8 cellular contexts compared by ENCODE assay signal in genomic region chr20:46089076-46089337, GRCh38. TPM values are rescaled to one million over a fixed set of nuclear protein-coding genes. Genes with fewer than 3 reads are reported as not detected.
A peak's percentile ranks its signal among the peaks of the same experiment; 100 is the strongest.
DNase-seq lines count a peak whose midpoint lies in the region; ATAC-seq and TF ChIP-seq lines count a peak whose summit lies in the region.

No MANE protein-coding gene starts in this region.

- no peak for ATAC-seq in GM18907 (IDR thresholded peaks at IDR 0.05; ENCODE audit: unreplicated experiment)

- no peaks in the 10 kb centered on the region for H3K27me3 ChIP-seq in muscle layer of duodenum (ENCODE audit: low read depth, low read length)

- H3K4me3 ChIP-seq in GM12864 (ENCODE audit: low read depth, low read length): peak overlapping the region; percentile 57
- H3K4me3 ChIP-seq in Jurkat, Clone E6-1 (ENCODE audit: low read length): peak overlapping the region; percentile 83
- peak overlapping the region; percentile 80 to 86 for H3K4me3 ChIP-seq in muscle layer of duodenum (ENCODE audit: low read depth in 1 of 2, low read length in 2 of 2)

- TF ChIP-seq CTCF in GM12864 (IDR thresholded peaks at IDR 0.05; ENCODE audit: low read depth, low read length, missing control alignments): no peak

- H3K4me1 ChIP-seq in muscle layer of duodenum (ENCODE audit: control insufficient read depth in 1 of 2, insufficient read depth in 2 of 2, low read length in 2 of 2): peaks cover 26 to 38% of the 10 kb centered on the region in 2 donors

- DNase-seq in GM12864 (ENCODE audit: low read depth) (no peak), NCI-H748 (lab: John Stamatoyannopoulos, UW; ENCODE audit: unreplicated experiment) (no peak), inferior parietal cortex (ENCODE audit: extremely low spot score) (no peak), HuH-7.5 (ENCODE audit: low spot score) (no peak)
- DNase-seq in Jurkat, Clone E6-1 (ENCODE audit: low read depth, low spot score): no peak

- no peaks in the 10 kb centered on the region for H3K9me3 ChIP-seq in muscle layer of duodenum (ENCODE audit: control insufficient read depth in 1 of 2, low read length in 2 of 2)

- H3K27ac ChIP-seq in cingulate gyrus (ENCODE audit: low read depth, low read length) (peak overlapping the region; percentile 97), muscle layer of duodenum (ENCODE audit: low read length) (peak overlapping the region; percentile 76)

- H3K36me3 ChIP-seq in muscle layer of duodenum (ENCODE audit: control insufficient read depth in 1 of 2, insufficient read depth in 2 of 2, low read length in 2 of 2): no peaks in the 10 kb centered on the region

RNA-seq across cellular contexts. Expression of gene NCOA5, which starts 0.8 kb away (rescaled TPM):
- polyA plus RNA-seq in Jurkat, Clone E6-1 (2012; ENCODE audit: insufficient read depth, insufficient read length): 26.9 TPM

RNA-seq across cellular contexts. Expression of gene CD40, which starts 29.1 kb away (rescaled TPM):
- polyA plus RNA-seq in Jurkat, Clone E6-1 (2012; ENCODE audit: insufficient read depth, insufficient read length): not detected

RNA-seq across cellular contexts. Expression of gene SLC12A5, which starts 60.0 kb away (rescaled TPM):
- polyA plus RNA-seq in Jurkat, Clone E6-1 (2012; ENCODE audit: insufficient read depth, insufficient read length): 3.4 TPM
